ENCODE assay signal across 33 cellular contexts in genomic region chr1:37630426-37631038, GRCh38. TPM values are rescaled to one million over a fixed set of nuclear protein-coding genes. Genes with fewer than 3 reads are reported as not detected.
"Had no signal": no experiment of that assay in that cellular context is flagged by ENCODE, and none has a peak within 500 bp of the region (broad histone marks: within the 10 kb centered on the region; RNA-seq: fewer than 3 reads in every experiment).

No MANE protein-coding gene starts in this region.

- DNase-seq: activated CD4-positive, alpha-beta T cell treated with anti-CD3 and anti-CD28 coated beads for 1 hour; activated CD4-positive, alpha-beta T cell treated with anti-CD3 and anti-CD28 coated beads, Interleukin-2, amount 50 U/mL, for 1 hour; activated CD8-positive, alpha-beta memory T cell treated with anti-CD3 and anti-CD28 coated beads, Interleukin-2, amount 10 ng/mL, durations not matched to agents 7 days and 5 days; activated CD8-positive, alpha-beta T cell treated with anti-CD3 and anti-CD28 coated beads, Interleukin-2, amount 10 ng/mL, durations not matched to agents 7 days and 5 days; activated naive CD8-positive, alpha-beta T cell treated with anti-CD3 and anti-CD28 coated beads, Interleukin-2, amount 50 U/mL, for 24 hours; activated T-cell treated with anti-CD3 and anti-CD28 coated beads, Interleukin-2, amount 50 U/mL, for 48 hours; central memory CD4-positive, alpha-beta T cell; endodermal cell; foreskin fibroblast; heart left ventricle; hypothalamus; lower lobe of right lung; mesendoderm; natural killer cell; stimulated activated CD4-positive, alpha-beta T cell treated with anti-CD3 and anti-CD28 coated beads, Interleukin-12 subunit alpha, Interleukin-12 subunit beta, amount 100 ng/mL, for 4 hours; stimulated activated CD4-positive, alpha-beta T cell treated with anti-CD3 and anti-CD28 coated beads, Interleukin-4, amount 100 ng/mL, for 1 hour; stimulated activated naive CD8-positive, alpha-beta T cell treated with anti-CD3 and anti-CD28 coated beads, Interleukin-15, Interleukin-2, amounts not matched to agents 100 U/mL and 50 U/mL, for 24 hours; T1000; upper lobe of left lung had no signal

- H3K27ac Mint-ChIP-seq: activated CD8-positive, alpha-beta memory T cell treated with anti-CD3 and anti-CD28 coated beads, Interleukin-2, amount 10 ng/mL, durations not matched to agents 7 days and 5 days; activated CD8-positive, alpha-beta T cell treated with anti-CD3 and anti-CD28 coated beads, Interleukin-2, amount 10 ng/mL, durations not matched to agents 7 days and 5 days; activated naive CD4-positive, alpha-beta T cell treated with anti-CD3 and anti-CD28 coated beads, Interleukin-2, amount 50 U/mL, for 24 hours; activated naive CD8-positive, alpha-beta T cell treated with anti-CD3 and anti-CD28 coated beads, Interleukin-2, amount 50 U/mL, for 24 hours; activated T-helper 2 cell treated with anti-CD3 and anti-CD28 coated beads, Interferon-gamma antibody, Interleukin-2, Interleukin-4, amounts not matched to agents 10 μg/mL and 5 μg/mL and 100 μg/mL, durations not matched to agents 14 hours and 24 hours and 36 hours; endodermal cell; natural killer cell; progenitor cell of endocrine pancreas; T-helper 1 cell treated with Interleukin-12 subunit alpha and Interleukin-12 subunit beta and Interleukin-4 antibody, amounts not matched to agents 30 μg/mL and 1 μg/mL, for 36 hours; WTC11 had no signal

- H3K9me3 ChIP-seq: breast epithelium, heart left ventricle, left lung, lower lobe of right lung, neutrophil, upper lobe of left lung had no signal

- H3K36me3 Mint-ChIP-seq: activated CD8-positive, alpha-beta memory T cell treated with anti-CD3 and anti-CD28 coated beads, Interleukin-2, amount 10 ng/mL, durations not matched to agents 7 days and 5 days; activated naive CD4-positive, alpha-beta T cell treated with anti-CD3 and anti-CD28 coated beads, Interleukin-2, amount 50 U/mL, for 24 hours; natural killer cell; WTC11 had no signal

- H3K4me3 ChIP-seq: breast epithelium, heart left ventricle, left lung, lower lobe of right lung, skin epidermis, upper lobe of left lung had no signal

- ATAC-seq: activated CD8-positive, alpha-beta memory T cell treated with anti-CD3 and anti-CD28 coated beads, Interleukin-2, amount 10 ng/mL, durations not matched to agents 7 days and 5 days; activated CD8-positive, alpha-beta T cell treated with anti-CD3 and anti-CD28 coated beads, Interleukin-2, amount 10 ng/mL, durations not matched to agents 7 days and 5 days; activated naive CD8-positive, alpha-beta T cell treated with anti-CD3 and anti-CD28 coated beads, Interleukin-2, amount 50 U/mL, for 24 hours; esophagus mucosa; heart left ventricle; left lung; lower lobe of right lung; natural killer cell; sciatic nerve; stimulated activated naive CD8-positive, alpha-beta T cell treated with anti-CD3 and anti-CD28 coated beads, Interleukin-15, Interleukin-2, amounts not matched to agents 100 U/mL and 50 U/mL, for 24 hours; WTC11 had no signal

- H3K4me3 Mint-ChIP-seq: activated CD8-positive, alpha-beta memory T cell treated with anti-CD3 and anti-CD28 coated beads, Interleukin-2, amount 10 ng/mL, durations not matched to agents 7 days and 5 days; activated CD8-positive, alpha-beta T cell treated with anti-CD3 and anti-CD28 coated beads, Interleukin-2, amount 10 ng/mL, durations not matched to agents 7 days and 5 days; activated naive CD4-positive, alpha-beta T cell treated with anti-CD3 and anti-CD28 coated beads, Interleukin-2, amount 50 U/mL, for 24 hours; activated naive CD8-positive, alpha-beta T cell treated with anti-CD3 and anti-CD28 coated beads, Interleukin-2, amount 50 U/mL, for 24 hours; endodermal cell; natural killer cell; T-helper 1 cell treated with Interleukin-12 subunit alpha and Interleukin-12 subunit beta and Interleukin-4 antibody, amounts not matched to agents 30 μg/mL and 1 μg/mL, for 36 hours; WTC11 had no signal

- H3K36me3 ChIP-seq: breast epithelium, heart left ventricle, left lung, lower lobe of right lung, neutrophil, upper lobe of left lung had no signal

- H3K9me3 Mint-ChIP-seq: activated naive CD4-positive, alpha-beta T cell treated with anti-CD3 and anti-CD28 coated beads, Interleukin-2, amount 50 U/mL, for 24 hours; activated naive CD8-positive, alpha-beta T cell treated with anti-CD3 and anti-CD28 coated beads, Interleukin-2, amount 50 U/mL, for 24 hours; activated T-helper 2 cell treated with anti-CD3 and anti-CD28 coated beads, Interferon-gamma antibody, Interleukin-2, Interleukin-4, amounts not matched to agents 10 μg/mL and 5 μg/mL and 100 μg/mL, durations not matched to agents 14 hours and 24 hours and 36 hours; endodermal cell; natural killer cell; T-helper 1 cell treated with Interleukin-12 subunit alpha and Interleukin-12 subunit beta and Interleukin-4 antibody, amounts not matched to agents 30 μg/mL and 1 μg/mL, for 36 hours; WTC11 had no signal

- H3K27ac ChIP-seq: breast epithelium, heart left ventricle, left lung, lower lobe of right lung, neutrophil, skin epidermis, upper lobe of left lung had no signal

- H3K4me1 Mint-ChIP-seq: activated naive CD8-positive, alpha-beta T cell treated with anti-CD3 and anti-CD28 coated beads, Interleukin-2, amount 50 U/mL, for 24 hours; endodermal cell had no signal

RNA-seq across cellular contexts. Expression of gene RSPO1, which starts 4.2 kb away (rescaled TPM):
- total RNA-seq: activated CD8-positive, alpha-beta memory T cell treated with anti-CD3 and anti-CD28 coated beads, Interleukin-2, amount 10 ng/mL, durations not matched to agents 7 days and 5 days; activated CD8-positive, alpha-beta T cell treated with anti-CD3 and anti-CD28 coated beads, Interleukin-2, amount 10 ng/mL, durations not matched to agents 7 days and 5 days; activated T-helper 2 cell treated with anti-CD3 and anti-CD28 coated beads, Interferon-gamma antibody, Interleukin-2, Interleukin-4, amounts not matched to agents 10 μg/mL and 5 μg/mL and 100 μg/mL, durations not matched to agents 14 hours and 24 hours and 36 hours; endodermal cell; mononuclear cell; natural killer cell; osteocyte; progenitor cell of endocrine pancreas; renal cortical epithelial cell had no signal
- polyA plus RNA-seq: heart left ventricle had no signal
